ENCODE assay signal across 15 cellular contexts in genomic region chr19:16463991-16464575, GRCh38. TPM values are rescaled to one million over a fixed set of nuclear protein-coding genes. Genes with fewer than 3 reads are reported as not detected.
DNase-seq lines count a peak whose midpoint lies in the region; ATAC-seq and TF ChIP-seq lines count a peak whose summit lies in the region.
"Had no signal": no experiment of that assay in that cellular context is flagged by ENCODE, and none has a peak within 500 bp of the region (broad histone marks: within the 10 kb centered on the region; RNA-seq: fewer than 3 reads in every experiment).

No MANE protein-coding gene starts in this region.

- CTCF ChIA-PET in activated CD8-positive, alpha-beta T cell treated with anti-CD3 and anti-CD28 coated beads, Interleukin-2, amount 10 ng/mL, durations not matched to agents 7 days and 5 days (lab: Charles Lee), result no interaction called here
- CTCF ChIA-PET in activated CD8-positive, alpha-beta T cell treated with anti-CD3 and anti-CD28 coated beads for 36 hours (lab: Charles Lee), result no interaction called here

- H3K27ac ChIP-seq in adrenal gland, result peak overlapping the region; percentile 15 to 85 (median 73)
- no peak overlapping the region for H3K27ac ChIP-seq in aorta (ENCODE audit: low read depth in 1 of 2, low read length in 2 of 2)
- H3K27ac ChIP-seq: 22Rv1, thoracic aorta had no signal

- intact Hi-C loops in activated CD8-positive, alpha-beta T cell treated with anti-CD3 and anti-CD28 coated beads for 36 hours (cut with micrococcal nuclease), result no loop called here
- intact Hi-C loops in adrenal gland (cut with DNase I) (no loop called here), aorta (cut with DNase I) (no loop called here)

- H3K36me3 ChIP-seq in adrenal gland (replicated peaks in 1 of 2) (no peaks in the 10 kb centered on the region), aorta (ENCODE audit: control insufficient read depth in 1 of 2, insufficient read depth in 2 of 2, low read length in 1 of 2) (no peaks in the 10 kb centered on the region)
- H3K36me3 ChIP-seq: thoracic aorta had no signal

- H3K4me3 Mint-ChIP-seq in activated CD8-positive, alpha-beta T cell treated with anti-CD3 and anti-CD28 coated beads, Interleukin-2, amount 10 ng/mL, durations not matched to agents 7 days and 5 days, result no peak overlapping the region
- no peak overlapping the region for H3K4me3 Mint-ChIP-seq in activated CD8-positive, alpha-beta T cell treated with anti-CD3 and anti-CD28 coated beads for 36 hours
- H3K4me3 Mint-ChIP-seq in stimulated activated naive B cell treated with anti-CD40 and anti-IgM and Interleukin-4, amounts not matched to agents 10 μg/mL and 1 μg/mL and 100 μg/mL, for 72 hours, result no peak overlapping the region
- H3K4me3 Mint-ChIP-seq: activated CD4-positive, alpha-beta memory T cell treated with anti-CD3 and anti-CD28 coated beads, Interleukin-2, amount 10 ng/mL, durations not matched to agents 7 days and 5 days had no signal

- POLR2A ChIA-PET in activated CD8-positive, alpha-beta T cell treated with anti-CD3 and anti-CD28 coated beads, Interleukin-2, amount 10 ng/mL, durations not matched to agents 7 days and 5 days (lab: Charles Lee), result no interaction called here
- POLR2A ChIA-PET in activated CD8-positive, alpha-beta T cell treated with anti-CD3 and anti-CD28 coated beads for 36 hours (lab: Charles Lee), result no interaction called here

- peaks cover 26% of the 10 kb centered on the region for H3K4me1 Mint-ChIP-seq in activated CD8-positive, alpha-beta T cell treated with anti-CD3 and anti-CD28 coated beads, Interleukin-2, amount 10 ng/mL, durations not matched to agents 7 days and 5 days (ENCODE audit: low read depth)
- H3K4me1 Mint-ChIP-seq in activated CD8-positive, alpha-beta T cell treated with anti-CD3 and anti-CD28 coated beads for 36 hours (ENCODE audit: low read depth), result peaks cover 45% of the 10 kb centered on the region
- peaks cover 48 to 88% of the 10 kb centered on the region in 2 donors for H3K4me1 Mint-ChIP-seq in stimulated activated naive B cell treated with anti-CD40 and anti-IgM and Interleukin-4, amounts not matched to agents 10 μg/mL and 1 μg/mL and 100 μg/mL, for 72 hours

- peak in 1 of 2 donors; percentile 75 for TF ChIP-seq POLR2A in adrenal gland (IDR thresholded peaks at IDR 0.05)

- no peak for ATAC-seq in activated CD8-positive, alpha-beta T cell treated with anti-CD3 and anti-CD28 coated beads, Interleukin-2, amount 10 ng/mL, durations not matched to agents 7 days and 5 days
- ATAC-seq in activated CD8-positive, alpha-beta T cell treated with anti-CD3 and anti-CD28 coated beads for 36 hours, result no peak
- ATAC-seq in stimulated activated naive B cell treated with anti-CD40 and anti-IgM and Interleukin-4, amounts not matched to agents 10 μg/mL and 1 μg/mL and 100 μg/mL, for 72 hours (replicated peaks), result peak in 1 of 2 donors; percentile 48
- ATAC-seq in GM19035 (IDR thresholded peaks at IDR 0.05; ENCODE audit: unreplicated experiment) (no peak), aorta (ENCODE audit: low FRiP score) (no peak)

- H3K4me1 ChIP-seq in adrenal gland (replicated peaks in 1 of 2), result peaks cover 24 to 25% of the 10 kb centered on the region in 2 donors
- H3K4me1 ChIP-seq in aorta (ENCODE audit: control insufficient read depth in 1 of 2, insufficient read depth in 2 of 2, low read length in 2 of 2), result no peaks in the 10 kb centered on the region

- H3K9me3 Mint-ChIP-seq in activated CD8-positive, alpha-beta T cell treated with anti-CD3 and anti-CD28 coated beads, Interleukin-2, amount 10 ng/mL, durations not matched to agents 7 days and 5 days (ENCODE audit: insufficient read depth), result no peaks in the 10 kb centered on the region
- H3K9me3 Mint-ChIP-seq in activated CD8-positive, alpha-beta T cell treated with anti-CD3 and anti-CD28 coated beads for 36 hours, result no peaks in the 10 kb centered on the region
- no peaks in the 10 kb centered on the region for H3K9me3 Mint-ChIP-seq in stimulated activated naive B cell treated with anti-CD40 and anti-IgM and Interleukin-4, amounts not matched to agents 10 μg/mL and 1 μg/mL and 100 μg/mL, for 72 hours
- H3K9me3 Mint-ChIP-seq: activated CD4-positive, alpha-beta memory T cell treated with anti-CD3 and anti-CD28 coated beads, Interleukin-2, amount 10 ng/mL, durations not matched to agents 7 days and 5 days had no signal

- 28 to 45% (median 35%) methylated on average over 12 of the region's 12 CpGs for WGBS in adrenal gland, 4 donors
- 78 to 81% methylated on average over 12 of the region's 12 CpGs for WGBS in aorta, 2 donors

- H3K27me3 ChIP-seq in adrenal gland (no peaks in the 10 kb centered on the region), aorta (ENCODE audit: control insufficient read depth in 1 of 2, insufficient read depth in 2 of 2, low read length in 1 of 2) (no peaks in the 10 kb centered on the region)

- H3K36me3 Mint-ChIP-seq in activated CD8-positive, alpha-beta T cell treated with anti-CD3 and anti-CD28 coated beads, Interleukin-2, amount 10 ng/mL, durations not matched to agents 7 days and 5 days (ENCODE audit: low read depth), result peaks cover 6% of the 10 kb centered on the region
- peaks cover 3% of the 10 kb centered on the region for H3K36me3 Mint-ChIP-seq in activated CD8-positive, alpha-beta T cell treated with anti-CD3 and anti-CD28 coated beads for 36 hours (ENCODE audit: low read depth)
- H3K36me3 Mint-ChIP-seq in stimulated activated naive B cell treated with anti-CD40 and anti-IgM and Interleukin-4, amounts not matched to agents 10 μg/mL and 1 μg/mL and 100 μg/mL, for 72 hours, result peaks cover 21 to 42% of the 10 kb centered on the region in 2 donors

- no peak for DNase-seq in activated CD8-positive, alpha-beta T cell treated with anti-CD3 and anti-CD28 coated beads, Interleukin-2, amount 10 ng/mL, durations not matched to agents 7 days and 5 days
- DNase-seq in activated CD8-positive, alpha-beta T cell treated with anti-CD3 and anti-CD28 coated beads for 36 hours, result no peak
- peak in 5 of 7 donors; percentile 43 to 72 (median 62) for DNase-seq in adrenal gland
- DNase-seq in islet precursor cell, result peak; percentile 87
- DNase-seq in stimulated activated naive B cell treated with anti-CD40 and anti-IgM and Interleukin-4, amounts not matched to agents 10 μg/mL and 1 μg/mL and 100 μg/mL, for 72 hours, result no peak
- DNase-seq in effector CD4-positive, alpha-beta T cell, result no peak
- no peak for DNase-seq in aorta
- DNase-seq: activated CD4-positive, alpha-beta memory T cell treated with anti-CD3 and anti-CD28 coated beads, Interleukin-2, amount 10 ng/mL, durations not matched to agents 7 days and 5 days; NCI-H510A treated with DMSO at 0.1 percent for 48 hours; nucleus accumbens; SW 1271 had no signal

- H3K4me3 ChIP-seq in adrenal gland, result no peak overlapping the region
- H3K4me3 ChIP-seq in aorta (ENCODE audit: low read length in 2 of 2), result no peak overlapping the region
- H3K4me3 ChIP-seq: thoracic aorta had no signal

- H3K9me3 ChIP-seq in adrenal gland (replicated peaks in 1 of 3) (no peaks in the 10 kb centered on the region), aorta (ENCODE audit: control insufficient read depth, low read length) (no peaks in the 10 kb centered on the region)
- H3K9me3 ChIP-seq: thoracic aorta had no signal

- H3K27ac Mint-ChIP-seq in activated CD8-positive, alpha-beta T cell treated with anti-CD3 and anti-CD28 coated beads, Interleukin-2, amount 10 ng/mL, durations not matched to agents 7 days and 5 days, result peak overlapping the region; percentile 9
- no peak overlapping the region for H3K27ac Mint-ChIP-seq in activated CD8-positive, alpha-beta T cell treated with anti-CD3 and anti-CD28 coated beads for 36 hours
- peak overlapping the region; percentile 44 for H3K27ac Mint-ChIP-seq in stimulated activated naive B cell treated with anti-CD40 and anti-IgM and Interleukin-4, amounts not matched to agents 10 μg/mL and 1 μg/mL and 100 μg/mL, for 72 hours
- H3K27ac Mint-ChIP-seq: activated CD4-positive, alpha-beta memory T cell treated with anti-CD3 and anti-CD28 coated beads, Interleukin-2, amount 10 ng/mL, durations not matched to agents 7 days and 5 days had no signal

- TF ChIP-seq CTCF in activated CD8-positive, alpha-beta T cell treated with anti-CD3 and anti-CD28 coated beads for 36 hours (IDR thresholded peaks at IDR 0.05), result no peak
- no peak for TF ChIP-seq CTCF in adrenal gland (IDR thresholded peaks at IDR 0.05)

- no peaks in the 10 kb centered on the region for H3K27me3 Mint-ChIP-seq in activated CD8-positive, alpha-beta T cell treated with anti-CD3 and anti-CD28 coated beads, Interleukin-2, amount 10 ng/mL, durations not matched to agents 7 days and 5 days (ENCODE audit: low read depth)
- no peaks in the 10 kb centered on the region for H3K27me3 Mint-ChIP-seq in activated CD8-positive, alpha-beta T cell treated with anti-CD3 and anti-CD28 coated beads for 36 hours
- no peaks in the 10 kb centered on the region for H3K27me3 Mint-ChIP-seq in stimulated activated naive B cell treated with anti-CD40 and anti-IgM and Interleukin-4, amounts not matched to agents 10 μg/mL and 1 μg/mL and 100 μg/mL, for 72 hours
- H3K27me3 Mint-ChIP-seq: activated CD4-positive, alpha-beta memory T cell treated with anti-CD3 and anti-CD28 coated beads, Interleukin-2, amount 10 ng/mL, durations not matched to agents 7 days and 5 days had no signal

RNA-seq across cellular contexts. Expression of gene EPS15L1, which starts 7.7 kb away (rescaled TPM):
- total RNA-seq in activated CD8-positive, alpha-beta T cell treated with anti-CD3 and anti-CD28 coated beads, Interleukin-2, amount 10 ng/mL, durations not matched to agents 7 days and 5 days, result 10 to 100 TPM; 34.1 to 35.5 TPM
- total RNA-seq in activated CD8-positive, alpha-beta T cell treated with anti-CD3 and anti-CD28 coated beads for 36 hours, result 10 to 100 TPM; 27.4 to 28.3 TPM
- total RNA-seq in adrenal gland, result 10 to 100 TPM in 7 of 8 donors, 1 to 10 TPM in 1; 9.7 to 46.7 (median 29.2) TPM
- polyA plus RNA-seq in adrenal gland, result 10 to 100 TPM; 28.9 to 59.0 (median 32.6) TPM
- total RNA-seq in aorta, result 10 to 100 TPM; 32.3 to 44.7 TPM
- polyA plus RNA-seq in aorta, result 10 to 100 TPM in 1 of 2 donors, 1 to 10 TPM in 1; 7.1 to 15.7 TPM

RNA-seq across cellular contexts. Expression of gene CALR3, which starts 31.9 kb away (rescaled TPM):
- not detected for total RNA-seq in activated CD8-positive, alpha-beta T cell treated with anti-CD3 and anti-CD28 coated beads, Interleukin-2, amount 10 ng/mL, durations not matched to agents 7 days and 5 days
- total RNA-seq in activated CD8-positive, alpha-beta T cell treated with anti-CD3 and anti-CD28 coated beads for 36 hours, result not detected
- total RNA-seq in adrenal gland, result under 1 TPM in 1 of 8 donors, not detected in 7; 0.41 TPM
- under 1 TPM in 2 of 3 donors, not detected in 1; 0.07 to 0.11 TPM for polyA plus RNA-seq in adrenal gland
- not detected for total RNA-seq in aorta
- polyA plus RNA-seq in aorta, result not detected
- total RNA-seq: activated CD4-positive, alpha-beta memory T cell treated with anti-CD3 and anti-CD28 coated beads, Interleukin-2, amount 10 ng/mL, durations not matched to agents 7 days and 5 days; Daoy; thoracic aorta had no signal

RNA-seq across cellular contexts. Expression of gene C19orf44, which starts 32.1 kb away (rescaled TPM):
- total RNA-seq in activated CD8-positive, alpha-beta T cell treated with anti-CD3 and anti-CD28 coated beads, Interleukin-2, amount 10 ng/mL, durations not matched to agents 7 days and 5 days, result 1 to 10 TPM; 3.0 to 3.1 TPM
- 1 to 10 TPM; 1.9 to 2.3 TPM for total RNA-seq in activated CD8-positive, alpha-beta T cell treated with anti-CD3 and anti-CD28 coated beads for 36 hours
- 1 to 10 TPM; 3.4 to 9.3 (median 5.6) TPM for total RNA-seq in adrenal gland
- polyA plus RNA-seq in adrenal gland, result 10 to 100 TPM in 1 of 3 donors, 1 to 10 TPM in 2; 4.8 to 12.1 (median 5.9) TPM
- 1 to 10 TPM; 3.6 to 6.4 TPM for total RNA-seq in aorta
- polyA plus RNA-seq in aorta, result 1 to 10 TPM; 1.4 to 8.2 TPM

Comparison
In these comparisons a context has a peak if more than half of its experiments do, and no peak if none do; other contexts are left out.
1. DNase-seq: peak in adrenal gland (5 of 7) and islet precursor cell (single experiment); none in activated CD8-positive, alpha-beta T cell treated with anti-CD3 and anti-CD28 coated beads, Interleukin-2, amount 10 ng/mL, durations not matched to agents 7 days and 5 days (single experiment), activated CD8-positive, alpha-beta T cell treated with anti-CD3 and anti-CD28 coated beads for 36 hours (single experiment), stimulated activated naive B cell treated with anti-CD40 and anti-IgM and Interleukin-4, amounts not matched to agents 10 μg/mL and 1 μg/mL and 100 μg/mL, for 72 hours (single experiment), effector CD4-positive, alpha-beta T cell (single experiment) and aorta (0 of 2).
2. H3K27ac ChIP-seq: peak in adrenal gland (5 of 5); none in aorta (0 of 2).